8 cellular contexts compared by ENCODE assay signal in the genomic region with DNA sequence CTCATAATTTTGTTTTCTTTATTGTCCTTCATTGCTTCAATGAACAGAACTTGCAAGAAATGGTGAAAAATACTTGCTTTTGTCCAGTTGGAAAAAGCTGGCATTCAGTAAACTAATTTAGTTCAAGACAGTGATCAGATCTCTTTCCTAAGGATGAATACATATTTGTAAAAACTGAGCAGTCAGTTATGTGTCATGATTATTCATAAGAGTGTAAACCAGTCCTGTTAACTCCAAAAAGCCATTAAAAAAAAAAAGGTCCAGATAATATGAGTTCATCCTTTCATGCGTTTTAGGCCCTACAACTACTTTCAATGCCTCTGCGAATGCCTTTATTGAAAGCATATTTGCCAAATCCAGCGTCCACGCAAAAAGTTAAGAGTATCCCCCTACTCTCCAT. TPM values are rescaled to one million over a fixed set of nuclear protein-coding genes. Genes with fewer than 3 reads are reported as not detected.
DNase-seq lines count a peak whose midpoint lies in the region; FAIRE-seq and TF ChIP-seq lines count a peak whose summit lies in the region.

No MANE protein-coding gene starts in this region.

- no peak for DNase-seq in GM12891 (ENCODE audit: insufficient read length, low spot score)
- DNase-seq in OCI-M1 (lab: John Stamatoyannopoulos, UW): peak; percentile 56
- peak in 1 of 2 donors; percentile 38 for DNase-seq in trophoblast cell
- DNase-seq in NCI-H1436 treated with DMSO at 0.1 percent for 48 hours (lab: John Stamatoyannopoulos, UW): no peak
- no peak for DNase-seq in middle frontal gyrus (ENCODE audit: extremely low spot score, low spot score)
- DNase-seq in Ammon's horn (ENCODE audit: low spot score): no peak
- DNase-seq in NCI-H1092 treated with DMSO at 0.1 percent for 48 hours (lab: John Stamatoyannopoulos, UW): no peak

- H2AK5ac ChIP-seq in trophoblast cell (ENCODE audit: low read length): no peak overlapping the region

- H3K4me2 ChIP-seq in trophoblast cell (ENCODE audit: low read length): peak overlapping the region; percentile 70

- H3K9me3 ChIP-seq in esophagus (ENCODE audit: control insufficient read depth in 2 of 2, insufficient read depth in 1 of 2, low read depth in 1 of 2, low read length in 1 of 2) (no peaks in the 10 kb centered on the region), trophoblast cell (ENCODE audit: insufficient read depth, low read depth, low read length) (no peaks in the 10 kb centered on the region)

- peak overlapping the region; percentile 31 for H4K12ac ChIP-seq in trophoblast cell (ENCODE audit: low read depth, low read length)

- peak; percentile 23 for FAIRE-seq in GM12891 (lab: Jason Lieb, UNC)

- H3K23ac ChIP-seq in trophoblast cell (ENCODE audit: low read length): no peak overlapping the region

- peak overlapping the region; percentile 86 for H4K91ac ChIP-seq in trophoblast cell (ENCODE audit: low read depth, low read length)

- H3K79me1 ChIP-seq in trophoblast cell (ENCODE audit: low read length): peaks cover 9% of the 10 kb centered on the region

- peak overlapping the region; percentile 86 for H2BK120ac ChIP-seq in trophoblast cell (ENCODE audit: insufficient read depth, low read length, poor library complexity)

- H3K4me1 ChIP-seq in esophagus (ENCODE audit: control insufficient read depth in 2 of 2, insufficient read depth in 2 of 2, low read length in 1 of 2) (peaks cover 0 to 3% of the 10 kb centered on the region in 2 donors), trophoblast cell (ENCODE audit: control insufficient read depth in 1 of 2, insufficient read depth in 2 of 2, low read length in 2 of 2) (peaks cover 5 to 6% of the 10 kb centered on the region in 2 experiments)

- WGBS in esophagus, 2 donors: 1 to 2% methylated on average over 4 of the region's 4 CpGs
- WGBS in trophoblast cell (ENCODE audit: extremely low coverage, insufficient coverage, insufficient read length): no CpG with 5 or more reads among the region's 4 CpGs

- peak overlapping the region; percentile 98 for H4K8ac ChIP-seq in trophoblast cell (ENCODE audit: low read depth, low read length)

- peak overlapping the region; percentile 95 to 99 for H3K4me3 ChIP-seq in esophagus (ENCODE audit: low read depth in 1 of 2, low read length in 2 of 2)
- peak overlapping the region; percentile 82 for H3K4me3 ChIP-seq in trophoblast cell (ENCODE audit: low read depth, low read length)

- TF ChIP-seq POLR2A in GM12891 (IDR thresholded peaks at IDR 0.05; ENCODE audit: low read depth, low read length): no peak

- no peak overlapping the region for H3K14ac ChIP-seq in trophoblast cell (ENCODE audit: low read length)

- H3K79me2 ChIP-seq in trophoblast cell (ENCODE audit: control insufficient read depth, insufficient read depth, low read length, poor library complexity): peaks cover 10% of the 10 kb centered on the region

- H2BK5ac ChIP-seq in trophoblast cell (ENCODE audit: low read depth, low read length, poor library complexity): no peak overlapping the region

- H2AFZ ChIP-seq in trophoblast cell (ENCODE audit: insufficient read depth, low read length, poor library complexity): no peak overlapping the region

- H3K4ac ChIP-seq in trophoblast cell (ENCODE audit: low read depth, low read length): peak overlapping the region; percentile 94

- peak overlapping the region; percentile 93 for H3K9ac ChIP-seq in trophoblast cell (ENCODE audit: low read length)

- H3K36me3 ChIP-seq in esophagus (ENCODE audit: control insufficient read depth in 2 of 2, insufficient read depth in 2 of 2, low read length in 1 of 2) (peaks cover 0 to 2% of the 10 kb centered on the region in 2 donors), trophoblast cell (ENCODE audit: control insufficient read depth in 1 of 2, insufficient read depth in 2 of 2, low read length in 2 of 2) (peaks cover 2 to 17% of the 10 kb centered on the region in 2 experiments)

- no peak overlapping the region for H2BK12ac ChIP-seq in trophoblast cell (ENCODE audit: low read length)

- H3K27ac ChIP-seq in esophagus (ENCODE audit: low read depth in 2 of 2, low read length in 1 of 2): no peak overlapping the region
- no peak overlapping the region for H3K27ac ChIP-seq in trophoblast cell (ENCODE audit: low read depth, low read length)

- no peak overlapping the region for H3K18ac ChIP-seq in trophoblast cell (ENCODE audit: low read length)

- H3K27me3 ChIP-seq in esophagus (ENCODE audit: control insufficient read depth in 1 of 2, insufficient read depth in 2 of 2, low read length in 2 of 2) (no peaks in the 10 kb centered on the region), trophoblast cell (ENCODE audit: insufficient read depth, low read length) (no peaks in the 10 kb centered on the region)

TF ChIP-seq in GM12891, 5 proteins besides CTCF, POLR2A, EP300 and RAD21:
- TF ChIP-seq POLR2AphosphoS5 (IDR thresholded peaks at IDR 0.05; ENCODE audit: low read depth, low read length) (no peak), TAF1 (IDR thresholded peaks at IDR 0.05; ENCODE audit: low read depth, low read length) (no peak), SPI1 (IDR thresholded peaks at IDR 0.05; ENCODE audit: low read depth, low read length) (no peak)

RNA-seq across cellular contexts. Expression of a gene that starts 0.6 kb away (rescaled TPM):
- 10.8 TPM for polyA plus RNA-seq in GM12891 (2012; ENCODE audit: low read depth, missing spikeins)
- 10 to 100 TPM in 1 of 2 donors, 1 to 10 TPM in 1; 5.0 to 10.2 TPM for polyA plus RNA-seq in esophagus
- polyA plus RNA-seq in trophoblast cell (2013): 77.9 and 79.8 TPM in 2 replicates

RNA-seq across cellular contexts. Expression of a gene that starts 0.7 kb away (rescaled TPM):
- polyA plus RNA-seq in GM12891 (2012; ENCODE audit: low read depth, missing spikeins): 2.8 TPM
- under 1 TPM; 0.76 to 0.84 TPM for polyA plus RNA-seq in esophagus
- polyA plus RNA-seq in trophoblast cell (2013): 4.5 and 4.7 TPM in 2 replicates
